28 cellular contexts compared by ENCODE assay signal in genomic region chr4:129783596-129783995, GRCh38.
"Had no signal": no experiment of that assay in that cellular context is flagged by ENCODE, and none has a peak within 500 bp of the region (broad histone marks: within the 10 kb centered on the region; RNA-seq: fewer than 3 reads in every experiment).

No MANE protein-coding gene starts in this region.

- DNase-seq: stimulated activated CD4-positive, alpha-beta T cell treated with anti-CD3 and anti-CD28 coated beads, Interleukin-2, amount 100 ng/mL, for 48 hours; stimulated activated CD4-positive, alpha-beta T cell treated with anti-CD3 and anti-CD28 coated beads, Interleukin-4, amount 100 ng/mL, for 1 hour; stimulated activated CD4-positive, alpha-beta T cell treated with anti-CD3 and anti-CD28 coated beads, Interleukin-4, amount 100 ng/mL, for 24 hours; stimulated activated CD4-positive, alpha-beta T cell treated with anti-CD3 and anti-CD28 coated beads, Interleukin-4, amount 100 ng/mL, for 4 hours; stimulated activated CD8-positive, alpha-beta memory T cell treated with anti-CD3 and anti-CD28 coated beads, Interleukin-4, amount 100 ng/mL, for 48 hours; stimulated activated naive B cell treated with anti-CD40 and anti-IgM and Interleukin-4, amounts not matched to agents 10 μg/mL and 1 μg/mL and 100 μg/mL, for 72 hours; stimulated activated naive CD4-positive, alpha-beta T cell; stimulated activated naive CD4-positive, alpha-beta T cell treated with Interleukin-2 at 50 U/mL for 16 hours; stimulated activated naive CD8-positive, alpha-beta T cell treated with anti-CD3 and anti-CD28 coated beads, Interleukin-15, amount 100 ng/mL, for 72 hours; stimulated activated naive CD8-positive, alpha-beta T cell treated with anti-CD3 and anti-CD28 coated beads, Interleukin-15, Interleukin-2, amounts not matched to agents 100 U/mL and 50 U/mL, for 24 hours; stomach; substantia nigra; testis; thyroid gland; tibial artery; transverse colon; trophoblast cell; upper lobe of left lung; upper lobe of right lung; uterus had no signal

- H3K36me3 ChIP-seq: stomach, suprapubic skin, thoracic aorta, thyroid gland, tibial artery, tibial nerve, transverse colon, upper lobe of left lung, upper lobe of right lung, uterus, vagina had no signal

- H3K9me3 Mint-ChIP-seq: stimulated activated naive CD8-positive, alpha-beta T cell treated with anti-CD3 and anti-CD28 coated beads, Interleukin-15, Interleukin-2, amounts not matched to agents 100 ng/mL and 50 ng/mL, for 24 hours; type B pancreatic cell had no signal

- H3K4me1 ChIP-seq: stomach, suprapubic skin, testis, thyroid gland, tibial artery, tibial nerve, transverse colon, upper lobe of left lung, upper lobe of right lung, uterus, vagina had no signal

- H3K9me3 ChIP-seq: stomach, suprapubic skin, testis, thoracic aorta, thyroid gland, tibial artery, tibial nerve, transverse colon, upper lobe of left lung, upper lobe of right lung, uterus, vagina had no signal

- H3K27ac ChIP-seq: stomach, suprapubic skin, testis, thoracic aorta, thyroid gland, tibial artery, tibial nerve, transverse colon, upper lobe of left lung, upper lobe of right lung, uterus, vagina had no signal

- H3K4me3 ChIP-seq: stomach, suprapubic skin, testis, thoracic aorta, thyroid gland, tibial artery, tibial nerve, transverse colon, upper lobe of left lung, upper lobe of right lung, uterus, vagina had no signal

- H3K4me3 Mint-ChIP-seq: stimulated activated effector memory CD8-positive, alpha-beta T cell treated with anti-CD3 and anti-CD28 coated beads, Interleukin-12 subunit alpha, Interleukin-12 subunit beta, amount 100 ng/mL, for 72 hours; stimulated activated memory B cell treated with anti-CD40 and anti-IgM and Interleukin-4, amounts not matched to agents 10 μg/mL and 1 μg/mL and 100 μg/mL, for 72 hours; stimulated activated naive B cell treated with anti-CD40 and anti-IgM and Interleukin-4, amounts not matched to agents 10 μg/mL and 1 μg/mL and 100 μg/mL, for 72 hours; stimulated activated naive CD8-positive, alpha-beta T cell treated with anti-CD3 and anti-CD28 coated beads, Interleukin-15, amount 100 ng/mL, for 72 hours; stimulated activated naive CD8-positive, alpha-beta T cell treated with anti-CD3 and anti-CD28 coated beads, Interleukin-15, Interleukin-2, amounts not matched to agents 100 ng/mL and 50 ng/mL, for 24 hours; type B pancreatic cell had no signal

- H3K27me3 Mint-ChIP-seq: stimulated activated memory B cell treated with anti-CD40 and anti-IgM and Interleukin-4, amounts not matched to agents 10 μg/mL and 1 μg/mL and 100 μg/mL, for 72 hours; stimulated activated naive B cell treated with anti-CD40 and anti-IgM and Interleukin-4, amounts not matched to agents 10 μg/mL and 1 μg/mL and 100 μg/mL, for 72 hours; stimulated activated naive CD8-positive, alpha-beta T cell treated with anti-CD3 and anti-CD28 coated beads, Interleukin-15, amount 100 ng/mL, for 72 hours; stimulated activated naive CD8-positive, alpha-beta T cell treated with anti-CD3 and anti-CD28 coated beads, Interleukin-15, Interleukin-2, amounts not matched to agents 100 ng/mL and 50 ng/mL, for 24 hours had no signal

- H3K4me1 Mint-ChIP-seq: stimulated activated effector memory CD8-positive, alpha-beta T cell treated with anti-CD3 and anti-CD28 coated beads, Interleukin-12 subunit alpha, Interleukin-12 subunit beta, amount 100 ng/mL, for 72 hours; stimulated activated memory B cell treated with anti-CD40 and anti-IgM and Interleukin-4, amounts not matched to agents 10 μg/mL and 1 μg/mL and 100 μg/mL, for 72 hours; stimulated activated naive B cell treated with anti-CD40 and anti-IgM and Interleukin-4, amounts not matched to agents 10 μg/mL and 1 μg/mL and 100 μg/mL, for 72 hours; stimulated activated naive CD8-positive, alpha-beta T cell treated with anti-CD3 and anti-CD28 coated beads, Interleukin-15, amount 100 ng/mL, for 72 hours had no signal

- H3K27me3 ChIP-seq: stomach, suprapubic skin, testis, thyroid gland, tibial artery, tibial nerve, transverse colon, upper lobe of left lung, upper lobe of right lung, uterus, vagina had no signal

- H3K36me3 Mint-ChIP-seq: stimulated activated effector memory CD8-positive, alpha-beta T cell treated with anti-CD3 and anti-CD28 coated beads, Interleukin-12 subunit alpha, Interleukin-12 subunit beta, amount 100 ng/mL, for 72 hours; stimulated activated memory B cell treated with anti-CD40 and anti-IgM and Interleukin-4, amounts not matched to agents 10 μg/mL and 1 μg/mL and 100 μg/mL, for 72 hours; stimulated activated naive B cell treated with anti-CD40 and anti-IgM and Interleukin-4, amounts not matched to agents 10 μg/mL and 1 μg/mL and 100 μg/mL, for 72 hours; type B pancreatic cell had no signal

- H3K27ac Mint-ChIP-seq: stimulated activated effector memory CD8-positive, alpha-beta T cell treated with anti-CD3 and anti-CD28 coated beads, Interleukin-12 subunit alpha, Interleukin-12 subunit beta, amount 100 ng/mL, for 72 hours; stimulated activated memory B cell treated with anti-CD40 and anti-IgM and Interleukin-4, amounts not matched to agents 10 μg/mL and 1 μg/mL and 100 μg/mL, for 72 hours; stimulated activated naive B cell treated with anti-CD40 and anti-IgM and Interleukin-4, amounts not matched to agents 10 μg/mL and 1 μg/mL and 100 μg/mL, for 72 hours; stimulated activated naive CD8-positive, alpha-beta T cell treated with anti-CD3 and anti-CD28 coated beads, Interleukin-15, amount 100 ng/mL, for 72 hours; stimulated activated naive CD8-positive, alpha-beta T cell treated with anti-CD3 and anti-CD28 coated beads, Interleukin-15, Interleukin-2, amounts not matched to agents 100 ng/mL and 50 ng/mL, for 24 hours; type B pancreatic cell had no signal
